Comparison of ENCODE assay signal across 8 cellular contexts in the genomic region with DNA sequence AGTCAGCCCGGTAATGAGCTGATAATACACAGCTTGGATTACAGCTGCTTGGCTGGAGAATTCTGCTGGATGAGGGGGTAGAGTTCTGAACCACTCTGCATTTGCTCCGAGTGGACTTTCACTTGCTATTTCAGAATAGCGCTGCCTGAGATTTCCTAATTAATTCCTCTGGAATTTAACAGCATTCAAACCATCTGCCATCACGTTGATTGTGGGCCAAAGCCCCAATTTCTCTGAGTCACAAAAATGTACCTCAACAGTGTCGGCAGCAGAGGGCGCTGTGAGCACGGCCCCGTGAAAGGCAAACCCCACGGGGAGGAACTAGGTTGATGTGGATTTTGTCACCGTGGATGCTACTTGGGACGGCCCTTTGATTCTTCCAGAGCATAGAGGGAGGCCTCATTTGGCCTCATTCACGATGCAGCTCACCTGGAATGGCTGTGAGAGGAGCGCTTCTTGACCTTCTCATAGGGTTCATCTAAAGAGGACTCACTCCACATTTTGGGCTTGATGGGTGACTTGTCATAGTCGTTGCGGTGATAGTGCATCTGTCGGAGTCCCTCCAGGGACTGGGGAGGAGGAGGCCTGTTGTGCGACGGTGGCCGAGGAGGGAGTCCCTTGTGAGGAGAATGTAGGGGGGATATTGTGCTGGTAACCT.
DNase-seq lines count a peak whose midpoint lies in the region; ATAC-seq and FAIRE-seq lines count a peak whose summit lies in the region.

No MANE protein-coding gene starts in this region.

- H3K9me3 ChIP-seq in effector memory CD4-positive, alpha-beta T cell (ENCODE audit: control insufficient read depth, low read length), result no peaks in the 10 kb centered on the region

- no peak overlapping the region for H3K27ac ChIP-seq in effector memory CD4-positive, alpha-beta T cell (ENCODE audit: insufficient read depth, low read length, poor library complexity, severe bottlenecking)

- CTCF ChIA-PET in activated CD8-positive, alpha-beta T cell treated with anti-CD3 and anti-CD28 coated beads, Interleukin-2, amount 10 ng/mL, durations not matched to agents 7 days and 5 days (lab: Charles Lee), result interaction anchor here (0.7 to 2.0 kb wide), 23 partner anchors 8 to 358 kb away, joined by 3 to 17 read pairs (median 3); no protein-coding TSS in a partner anchor

- peak overlapping the region; percentile 25 for H3K4me3 Mint-ChIP-seq in activated CD8-positive, alpha-beta T cell treated with anti-CD3 and anti-CD28 coated beads, Interleukin-2, amount 10 ng/mL, durations not matched to agents 7 days and 5 days

- POLR2A ChIA-PET in activated CD8-positive, alpha-beta T cell treated with anti-CD3 and anti-CD28 coated beads, Interleukin-2, amount 10 ng/mL, durations not matched to agents 7 days and 5 days (lab: Charles Lee), result interaction anchor here (1.1 kb wide), 1 partner anchor 525 kb away, joined by 3 read pairs; no protein-coding TSS in a partner anchor

- H3K9me3 Mint-ChIP-seq in activated CD8-positive, alpha-beta T cell treated with anti-CD3 and anti-CD28 coated beads, Interleukin-2, amount 10 ng/mL, durations not matched to agents 7 days and 5 days (ENCODE audit: insufficient read depth), result no peaks in the 10 kb centered on the region

- peaks cover 28% of the 10 kb centered on the region for H3K4me1 Mint-ChIP-seq in activated CD8-positive, alpha-beta T cell treated with anti-CD3 and anti-CD28 coated beads, Interleukin-2, amount 10 ng/mL, durations not matched to agents 7 days and 5 days (ENCODE audit: low read depth)

- H3K27me3 Mint-ChIP-seq in activated CD8-positive, alpha-beta T cell treated with anti-CD3 and anti-CD28 coated beads, Interleukin-2, amount 10 ng/mL, durations not matched to agents 7 days and 5 days (ENCODE audit: low read depth), result peaks cover 2% of the 10 kb centered on the region

- H3K27ac Mint-ChIP-seq in activated CD8-positive, alpha-beta T cell treated with anti-CD3 and anti-CD28 coated beads, Interleukin-2, amount 10 ng/mL, durations not matched to agents 7 days and 5 days, result peak overlapping the region; percentile 22

- DNase-seq in A172 (ENCODE audit: low spot score), result peak; percentile 43
- DNase-seq in GM18507 (ENCODE audit: extremely low spot score, insufficient read length, low read depth), result peak; percentile 67
- peak; percentile 72 to 78 for DNase-seq in NCI-H446 (lab: John Stamatoyannopoulos, UW)
- peak; percentile 75 for DNase-seq in activated CD8-positive, alpha-beta T cell treated with anti-CD3 and anti-CD28 coated beads, Interleukin-2, amount 10 ng/mL, durations not matched to agents 7 days and 5 days
- DNase-seq in effector memory CD4-positive, alpha-beta T cell, result peak; percentile 10 to 45 (median 35)
- peak; percentile 83 for DNase-seq in medulla oblongata (ENCODE audit: extremely low spot score)
- peak; percentile 15 for DNase-seq in stimulated activated CD8-positive, alpha-beta memory T cell treated with anti-CD3 and anti-CD28 coated beads, Interleukin-12 subunit alpha, Interleukin-12 subunit beta, amount 100 ng/mL, for 24 hours (ENCODE audit: extremely low read depth)
- DNase-seq in NCI-H774 (lab: John Stamatoyannopoulos, UW), result no peak

- peak; percentile 92 for FAIRE-seq in GM18507 (lab: Jason Lieb, UNC)

- H3K4me1 ChIP-seq in effector memory CD4-positive, alpha-beta T cell (ENCODE audit: control insufficient read depth, insufficient read depth, low read length, poor library complexity, severe bottlenecking), result no peaks in the 10 kb centered on the region

- H3K36me3 Mint-ChIP-seq in activated CD8-positive, alpha-beta T cell treated with anti-CD3 and anti-CD28 coated beads, Interleukin-2, amount 10 ng/mL, durations not matched to agents 7 days and 5 days (ENCODE audit: low read depth), result no peaks in the 10 kb centered on the region

- ATAC-seq in activated CD8-positive, alpha-beta T cell treated with anti-CD3 and anti-CD28 coated beads, Interleukin-2, amount 10 ng/mL, durations not matched to agents 7 days and 5 days, result peak; percentile 62

- no peak overlapping the region for H3K4me3 ChIP-seq in effector memory CD4-positive, alpha-beta T cell (ENCODE audit: insufficient read depth, low read depth, low read length, poor library complexity, severe bottlenecking)

- H3K36me3 ChIP-seq in effector memory CD4-positive, alpha-beta T cell (ENCODE audit: control insufficient read depth, insufficient read depth, low read length), result no peaks in the 10 kb centered on the region

- H3K27me3 ChIP-seq in effector memory CD4-positive, alpha-beta T cell (replicated peaks; ENCODE audit: control insufficient read depth, insufficient read depth, low read length, poor library complexity, severe bottlenecking), result no peaks in the 10 kb centered on the region
